In the genomic region with DNA sequence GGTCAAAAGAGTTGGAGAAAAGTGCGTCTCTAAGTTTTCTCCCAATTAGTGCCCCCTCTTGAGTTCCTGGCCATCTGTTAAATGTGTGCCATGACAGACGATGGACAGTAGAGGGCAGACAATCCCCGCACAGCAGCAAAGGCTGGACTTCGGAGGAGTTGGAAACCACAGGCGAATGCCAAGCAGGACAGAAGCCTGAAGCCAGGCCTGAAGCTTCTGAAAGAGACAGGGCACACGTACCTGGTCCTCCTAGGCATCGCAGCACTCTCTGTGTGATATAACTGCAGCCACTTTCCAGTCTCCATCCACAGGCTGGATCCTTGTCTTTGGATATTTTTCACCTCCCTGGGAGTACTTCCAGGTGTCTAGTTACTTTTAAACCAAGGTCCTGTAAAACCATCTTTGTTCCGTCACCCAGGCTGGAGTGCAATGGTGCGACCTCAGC, we compare ENCODE assay signal across 8 cellular contexts. TPM values are rescaled to one million over a fixed set of nuclear protein-coding genes. Genes with fewer than 3 reads are reported as not detected.
DNase-seq lines count a peak whose midpoint lies in the region; ATAC-seq, FAIRE-seq and TF ChIP-seq lines count a peak whose summit lies in the region.

No MANE protein-coding gene starts in this region.

- peak overlapping the region; percentile 63 for H3K4me2 ChIP-seq in keratinocyte (ENCODE audit: control insufficient read depth, extremely low read depth, insufficient read depth, low read depth, low read length)

- no peak for ATAC-seq in GM18505 (IDR thresholded peaks at IDR 0.05; ENCODE audit: unreplicated experiment)

- no peaks in the 10 kb centered on the region for H3K9me3 ChIP-seq in keratinocyte (ENCODE audit: control insufficient read depth, low read depth, low read length)

- TF ChIP-seq POLR2A in GM18505 (IDR thresholded peaks at IDR 0.05; ENCODE audit: borderline replicate concordance, extremely low read depth, insufficient read depth, insufficient read length), result no peak

- H2AFZ ChIP-seq in keratinocyte (ENCODE audit: control insufficient read depth, low read length), result peak overlapping the region; percentile 52

- FAIRE-seq in keratinocyte (lab: Jason Lieb, UNC), result no peak

- H3K79me2 ChIP-seq in keratinocyte (ENCODE audit: control insufficient read depth, insufficient read depth, low read length), result no peaks in the 10 kb centered on the region

- no peaks in the 10 kb centered on the region for H3K36me3 ChIP-seq in keratinocyte (ENCODE audit: control insufficient read depth in 2 of 2, extremely low read depth in 1 of 2, insufficient read depth in 2 of 2, low read length in 2 of 2)

- peak overlapping the region; percentile 74 for H3K27ac ChIP-seq in keratinocyte (ENCODE audit: control insufficient read depth, insufficient read depth, low read length)

- peak; percentile 6 for DNase-seq in NK-92 treated with Interleukin-12 subunit alpha and Interleukin-12 subunit beta, amount 100 ng/mL, for 24 hours (lab: John Stamatoyannopoulos, UW)
- DNase-seq in NK-92 (lab: John Stamatoyannopoulos, UW; ENCODE audit: unreplicated experiment) (no peak), NCI-H1092 (lab: John Stamatoyannopoulos, UW) (peak; percentile 25), T1000 (lab: John Stamatoyannopoulos, UW) (peak; percentile 62), cerebellum (ENCODE audit: low spot score) (peak; percentile 84), keratinocyte (ENCODE audit: low read depth, low spot score) (no peak)
- peak; percentile 31 for DNase-seq in stimulated activated CD4-positive, alpha-beta T cell treated with anti-CD3 and anti-CD28 coated beads, Interleukin-12 subunit alpha, Interleukin-12 subunit beta, amount 100 ng/mL, for 4 hours

- peak; percentile 89 to 97 (median 96) for TF ChIP-seq CTCF in keratinocyte (optimal IDR thresholded peaks at IDR 0.05 in 1 of 3, IDR thresholded peaks at IDR 0.05 in 1 of 3, conservative IDR thresholded peaks at IDR 0.05 in 1 of 3; ENCODE audit: extremely low read depth in 1 of 3, insufficient read depth in 2 of 3, low read length in 3 of 3)

- no peaks in the 10 kb centered on the region for H3K27me3 ChIP-seq in keratinocyte (ENCODE audit: control insufficient read depth, extremely low read depth, insufficient read depth, low read length)

- dilution Hi-C loops in keratinocyte (cut with MboI; ENCODE audit: extremely low pct_ligation_motif_present, low sequenced_read_pairs), result no loop called here

- H4K20me1 ChIP-seq in keratinocyte (ENCODE audit: control insufficient read depth, extremely low read depth, insufficient read depth, low read length), result no peaks in the 10 kb centered on the region

- peaks cover 35% of the 10 kb centered on the region for H3K4me1 ChIP-seq in keratinocyte (ENCODE audit: control insufficient read depth, extremely low read depth, insufficient read depth, low read length)

- H3K9ac ChIP-seq in keratinocyte (ENCODE audit: control insufficient read depth, extremely low read depth, insufficient read depth, low read length), result peak overlapping the region; percentile 42

- no peaks in the 10 kb centered on the region for H3K9me1 ChIP-seq in keratinocyte (ENCODE audit: control insufficient read depth, extremely low read depth, insufficient read depth, low read length)

- H3K4me3 ChIP-seq in keratinocyte (ENCODE audit: control insufficient read depth in 2 of 3, extremely low read depth in 1 of 3, insufficient read depth in 2 of 3, low read depth in 1 of 3, low read length in 3 of 3), result no peak overlapping the region

RNA-seq across cellular contexts. Expression of a gene that starts 14.5 kb away (rescaled TPM):
- 2.5 TPM for total RNA-seq in cerebellum
- 0.49 to 0.72 TPM (median 0.53 TPM) in 3 replicates for polyA plus RNA-seq in keratinocyte
- polyA plus RNA-seq in keratinocyte (2011; ENCODE audit: low read depth), result not detected
- polyA plus RNA-seq in keratinocyte (2011; cell fraction: cytosol; rRNA removed), result 0.56 and 0.69 TPM in 2 replicates
- 0.65 and 0.78 TPM in 2 replicates for polyA plus RNA-seq in keratinocyte (2011; cell fraction: nucleus; rRNA removed)
- 1.5 and 2.1 TPM in 2 replicates for polyA plus RNA-seq in keratinocyte (2012; ENCODE audit: low replicate concordance)
- polyA minus RNA-seq in keratinocyte, result 0.10 to 0.23 TPM in 2 of 3 replicates, not detected in the other
- polyA minus RNA-seq in keratinocyte (2011; cell fraction: cytosol; rRNA and poly(A)+ RNA removed), result not detected
- polyA minus RNA-seq in keratinocyte (2011; cell fraction: nucleus; rRNA and poly(A)+ RNA removed), result 0.63 and 0.85 TPM in 2 replicates

RNA-seq across cellular contexts. Expression of a gene that starts 14.7 kb away (rescaled TPM):
- total RNA-seq in cerebellum, result 11.1 TPM
- 21.7 to 49.0 TPM (median 30.6 TPM) in 3 replicates for polyA plus RNA-seq in keratinocyte
- 11.7 TPM for polyA plus RNA-seq in keratinocyte (2011; ENCODE audit: low read depth)
- 17.8 and 43.6 TPM in 2 replicates for polyA plus RNA-seq in keratinocyte (2011; cell fraction: cytosol; rRNA removed)
- 33.3 and 34.8 TPM in 2 replicates for polyA plus RNA-seq in keratinocyte (2011; cell fraction: nucleus; rRNA removed)
- 21.5 and 26.7 TPM in 2 replicates for polyA plus RNA-seq in keratinocyte (2012; ENCODE audit: low replicate concordance)
- polyA minus RNA-seq in keratinocyte, result 4.6 to 7.8 TPM (median 5.8 TPM) in 3 replicates
- 3.3 TPM for polyA minus RNA-seq in keratinocyte (2011; cell fraction: cytosol; rRNA and poly(A)+ RNA removed)
- 3.0 and 5.8 TPM in 2 replicates for polyA minus RNA-seq in keratinocyte (2011; cell fraction: nucleus; rRNA and poly(A)+ RNA removed)

RNA-seq across cellular contexts. Expression of a gene that starts 25.2 kb away (rescaled TPM):
- 20.0 TPM for total RNA-seq in cerebellum
- 938 to 1,215 TPM (median 1,093 TPM) in 3 replicates for polyA plus RNA-seq in keratinocyte
- 70.7 TPM for polyA plus RNA-seq in keratinocyte (2011; ENCODE audit: low read depth)
- 1,032 and 1,036 TPM in 2 replicates for polyA plus RNA-seq in keratinocyte (2011; cell fraction: cytosol; rRNA removed)
- 399 and 521 TPM in 2 replicates for polyA plus RNA-seq in keratinocyte (2011; cell fraction: nucleus; rRNA removed)
- 274 and 954 TPM in 2 replicates for polyA plus RNA-seq in keratinocyte (2012; ENCODE audit: low replicate concordance)
- polyA minus RNA-seq in keratinocyte, result 120 to 199 TPM (median 154 TPM) in 3 replicates
- 458 TPM for polyA minus RNA-seq in keratinocyte (2011; cell fraction: cytosol; rRNA and poly(A)+ RNA removed)
- 35.1 and 35.3 TPM in 2 replicates for polyA minus RNA-seq in keratinocyte (2011; cell fraction: nucleus; rRNA and poly(A)+ RNA removed)

RNA-seq across cellular contexts. Expression of a gene that starts 25.6 kb away (rescaled TPM):
- total RNA-seq in cerebellum, result 31.8 TPM
- 6.6 to 11.6 TPM (median 8.3 TPM) in 3 replicates for polyA plus RNA-seq in keratinocyte
- polyA plus RNA-seq in keratinocyte (2011; ENCODE audit: low read depth), result 7.6 TPM
- 6.6 and 8.5 TPM in 2 replicates for polyA plus RNA-seq in keratinocyte (2011; cell fraction: cytosol; rRNA removed)
- polyA plus RNA-seq in keratinocyte (2011; cell fraction: nucleus; rRNA removed), result 32.2 and 32.7 TPM in 2 replicates
- polyA plus RNA-seq in keratinocyte (2012; ENCODE audit: low replicate concordance), result 5.2 and 10.5 TPM in 2 replicates
- 6.0 to 14.7 TPM (median 10.8 TPM) in 3 replicates for polyA minus RNA-seq in keratinocyte
- polyA minus RNA-seq in keratinocyte (2011; cell fraction: cytosol; rRNA and poly(A)+ RNA removed), result 3.8 TPM
- 13.2 and 27.2 TPM in 2 replicates for polyA minus RNA-seq in keratinocyte (2011; cell fraction: nucleus; rRNA and poly(A)+ RNA removed)

RNA-seq across cellular contexts. Expression of a gene that starts 47.1 kb away (rescaled TPM):
- total RNA-seq in cerebellum, result 0.64 TPM
- 0.14 to 0.68 TPM (median 0.46 TPM) in 3 replicates for polyA plus RNA-seq in keratinocyte
- polyA plus RNA-seq in keratinocyte (2011; ENCODE audit: low read depth), result 0.49 TPM
- polyA plus RNA-seq in keratinocyte (2011; cell fraction: cytosol; rRNA removed), result 0.12 and 0.30 TPM in 2 replicates
- polyA plus RNA-seq in keratinocyte (2011; cell fraction: nucleus; rRNA removed), result 0.71 and 1.2 TPM in 2 replicates
- polyA plus RNA-seq in keratinocyte (2012; ENCODE audit: low replicate concordance), result 0.34 and 0.95 TPM in 2 replicates
- 0.59 to 5.9 TPM (median 0.64 TPM) in 3 replicates for polyA minus RNA-seq in keratinocyte
- not detected for polyA minus RNA-seq in keratinocyte (2011; cell fraction: cytosol; rRNA and poly(A)+ RNA removed)
- polyA minus RNA-seq in keratinocyte (2011; cell fraction: nucleus; rRNA and poly(A)+ RNA removed), result 1.8 TPM in 2 replicates

Comparison
In these comparisons a context has a peak if more than half of its experiments do, and no peak if none do; other contexts are left out.
1. DNase-seq: peak in NK-92 treated with Interleukin-12 subunit alpha and Interleukin-12 subunit beta, amount 100 ng/mL, for 24 hours (single experiment), NCI-H1092 (single experiment), T1000 (single experiment), cerebellum (single experiment) and stimulated activated CD4-positive, alpha-beta T cell treated with anti-CD3 and anti-CD28 coated beads, Interleukin-12 subunit alpha, Interleukin-12 subunit beta, amount 100 ng/mL, for 4 hours (single experiment); none in NK-92 (single experiment) and keratinocyte (single experiment).